ENCODE assay signal across 10 cellular contexts in genomic region chr6:149046822-149047246, GRCh38.
DNase-seq lines count a peak whose midpoint lies in the region; ATAC-seq and TF ChIP-seq lines count a peak whose summit lies in the region.
"Had no signal": no experiment of that assay in that cellular context is flagged by ENCODE, and none has a peak within 500 bp of the region (broad histone marks: within the 10 kb centered on the region; RNA-seq: fewer than 3 reads in every experiment).

No MANE protein-coding gene starts in this region.

- H2BK120ac ChIP-seq in H9 (ENCODE audit: low read depth, low read length, poor library complexity, severe bottlenecking) = no peak overlapping the region
- H2BK120ac ChIP-seq in mesenchymal stem cell (ENCODE audit: low read depth, low read length) = no peak overlapping the region

- H3K27me3 ChIP-seq in H9 (ENCODE audit: insufficient read depth, low read length) (no peaks in the 10 kb centered on the region), mesenchymal stem cell (ENCODE audit: control insufficient read depth in 1 of 2, insufficient read depth in 1 of 2, low read length in 2 of 2) (no peaks in the 10 kb centered on the region)
- H3K27me3 ChIP-seq: transverse colon had no signal

- H3K9me3 ChIP-seq in H9 (ENCODE audit: control insufficient read depth, low read depth, low read length) (no peaks in the 10 kb centered on the region), mesenchymal stem cell (ENCODE audit: control insufficient read depth, low read length) (no peaks in the 10 kb centered on the region)
- H3K9me3 ChIP-seq: transverse colon had no signal

- no peaks in the 10 kb centered on the region for H3K79me2 ChIP-seq in H9 (ENCODE audit: insufficient read depth, low read length)

- H3K36me3 ChIP-seq in mesenchymal stem cell (ENCODE audit: control insufficient read depth in 1 of 2, insufficient read depth in 2 of 2, low read depth in 1 of 2, low read length in 2 of 2) = peaks cover 0 to 5% of the 10 kb centered on the region in 2 experiments
- H3K36me3 ChIP-seq: transverse colon had no signal

- H3K79me1 ChIP-seq in H9 (ENCODE audit: insufficient read depth, low read depth, low read length, poor library complexity, severe bottlenecking) (no peaks in the 10 kb centered on the region), mesenchymal stem cell (replicated peaks; ENCODE audit: low read length, poor library complexity, severe bottlenecking) (no peaks in the 10 kb centered on the region)

- H4K91ac ChIP-seq in H9 (ENCODE audit: insufficient read length, low read depth, low read length) (no peak overlapping the region), mesenchymal stem cell (ENCODE audit: low read length) (no peak overlapping the region)

- H3T11ph ChIP-seq in H9 (ENCODE audit: low read length) = no peak overlapping the region

- H2BK20ac ChIP-seq in H9 (ENCODE audit: low read depth, low read length, poor library complexity, severe bottlenecking) = no peak overlapping the region

- peak overlapping the region; percentile 9 to 36 (median 20); a peak in 2 of 7 replicates for H3K27ac Mint-ChIP-seq in H9

- H3K27me3 Mint-ChIP-seq in H9 (ENCODE audit: low read depth) = no peaks in the 10 kb centered on the region

- peaks cover 0 to 7% (median 6%) of the 10 kb centered on the region in 3 experiments; a peak in 3 of 7 replicates for H3K36me3 Mint-ChIP-seq in H9 (ENCODE audit: insufficient read depth in 1 of 3, low read depth in 3 of 3)

- H2BK5ac ChIP-seq in H9 (ENCODE audit: insufficient read length, low read length) = peak overlapping the region; percentile 67
- H2BK5ac ChIP-seq in mesenchymal stem cell (ENCODE audit: low read depth, low read length, poor library complexity, severe bottlenecking) = no peak overlapping the region

- H3K9me3 Mint-ChIP-seq in H9 = no peaks in the 10 kb centered on the region

- H3K9ac ChIP-seq in H9 (ENCODE audit: extremely low read depth, insufficient read length, low read length) (no peak overlapping the region), mesenchymal stem cell (ENCODE audit: low read length) (no peak overlapping the region)

- H2BK12ac ChIP-seq in H9 (ENCODE audit: insufficient read length, low read depth, low read length) (no peak overlapping the region), mesenchymal stem cell (ENCODE audit: low read length in 2 of 2) (peak overlapping the region in 1 of 2 experiments; percentile 82)

- H2AK5ac ChIP-seq in H9 (ENCODE audit: insufficient read length, low read length) (no peak overlapping the region), mesenchymal stem cell (ENCODE audit: low read length, severe bottlenecking) (peak overlapping the region; percentile 46)

- H4K20me1 ChIP-seq in H9 (ENCODE audit: control insufficient read depth, insufficient read depth, insufficient read length) = no peaks in the 10 kb centered on the region

- no peak overlapping the region; a peak in 1 of 5 replicates for H3K4me3 Mint-ChIP-seq in H9

- H4K5ac ChIP-seq in H9 (ENCODE audit: insufficient read length, low read depth, low read length) = no peak overlapping the region

- ATAC-seq in GM18858 (IDR thresholded peaks at IDR 0.05; ENCODE audit: unreplicated experiment) = peak; percentile 77

- H3K27ac ChIP-seq in H9 (ENCODE audit: insufficient read length, low read depth, low read length) (no peak overlapping the region), mesenchymal stem cell (ENCODE audit: low read length, poor library complexity, severe bottlenecking) (no peak overlapping the region)
- H3K27ac ChIP-seq: transverse colon had no signal

- no peak overlapping the region for H2BK15ac ChIP-seq in H9 (ENCODE audit: low read depth, low read length)
- no peak overlapping the region for H2BK15ac ChIP-seq in mesenchymal stem cell (ENCODE audit: low read depth, poor library complexity, severe bottlenecking)

- H3K14ac ChIP-seq in H9 (ENCODE audit: insufficient read depth, low read length) (no peak overlapping the region), mesenchymal stem cell (ENCODE audit: low read length in 2 of 2) (no peak overlapping the region)

- H3K4me2 ChIP-seq in H9 (ENCODE audit: insufficient read depth, insufficient read length, low read length) = no peak overlapping the region
- no peak overlapping the region for H3K4me2 ChIP-seq in mesenchymal stem cell (ENCODE audit: low read length, poor library complexity, severe bottlenecking)

- H2AFZ ChIP-seq in H9 (ENCODE audit: low read length) = no peak overlapping the region
- no peak overlapping the region for H2AFZ ChIP-seq in mesenchymal stem cell (ENCODE audit: low read depth, low read length)

- H3K4ac ChIP-seq in H9 (ENCODE audit: low read depth, low read length) (no peak overlapping the region), mesenchymal stem cell (ENCODE audit: low read depth in 1 of 2, low read length in 2 of 2) (no peak overlapping the region)

- no CpG with 5 or more reads among the region's 3 CpGs for WGBS in H9 (ENCODE audit: extremely low coverage, insufficient read length, low lambda C conversion rate)
- WGBS in mesenchymal stem cell = 70% methylated on average over 2 of the region's 3 CpGs

- H3K4me1 ChIP-seq in H9 (ENCODE audit: insufficient read depth, low read length) (peaks cover 13% of the 10 kb centered on the region), mesenchymal stem cell (ENCODE audit: control insufficient read depth, insufficient read depth, low read depth, low read length) (peaks cover 2% of the 10 kb centered on the region)

- H4K8ac ChIP-seq in H9 (replicated peaks; ENCODE audit: insufficient read length, low read depth, low read length) (no peak overlapping the region), mesenchymal stem cell (ENCODE audit: low read length) (no peak overlapping the region)

- no peak overlapping the region for H3K23ac ChIP-seq in H9 (ENCODE audit: insufficient read length, low read depth, low read length)
- H3K23ac ChIP-seq in mesenchymal stem cell (ENCODE audit: low read length in 2 of 2) = no peak overlapping the region

- TF ChIP-seq CTCF in H9 (conservative IDR thresholded peaks at IDR 0.05) = no peak

- DNase-seq in H9 (no peak), M059J (ENCODE audit: low read depth) (peak; percentile 76), mesenchymal stem cell (peak; percentile 25), nucleus accumbens (lab: John Stamatoyannopoulos, UW) (no peak), anterior cingulate cortex (lab: John Stamatoyannopoulos, UW) (no peak), NCI-H1694 (lab: John Stamatoyannopoulos, UW) (no peak)
- no peak for DNase-seq in stimulated activated naive CD4-positive, alpha-beta T cell (lab: John Stamatoyannopoulos, UW)
- DNase-seq: activated CD8-positive, alpha-beta memory T cell treated with anti-CD3 and anti-CD28 coated beads, Interleukin-2, amount 50 U/mL, for 4 hours; transverse colon had no signal

- H3K4me3 ChIP-seq in mesenchymal stem cell (ENCODE audit: insufficient read depth in 1 of 2, low read depth in 1 of 2, low read length in 2 of 2) = no peak overlapping the region
- H3K4me3 ChIP-seq: transverse colon had no signal

- H3K4me1 Mint-ChIP-seq in H9 = peaks cover 8 to 26% of the 10 kb centered on the region in 2 experiments

- H3K56ac ChIP-seq in H9 (ENCODE audit: insufficient read length, low read depth, low read length) = no peak overlapping the region

- no peaks in the 10 kb centered on the region for H3K23me2 ChIP-seq in H9 (ENCODE audit: insufficient read length, low read depth, low read length, poor library complexity, severe bottlenecking)

- no peak overlapping the region for H3K18ac ChIP-seq in H9 (ENCODE audit: insufficient read length, low read depth, low read length)
- H3K18ac ChIP-seq in mesenchymal stem cell (ENCODE audit: low read depth in 1 of 2, low read length in 2 of 2) = peak overlapping the region; percentile 46 to 49

Comparison
In these comparisons a context has a peak if more than half of its experiments do, and no peak if none do; other contexts are left out.
1. DNase-seq: peak in M059J (single experiment) and mesenchymal stem cell (single experiment); none in H9 (single experiment), nucleus accumbens (0 of 56), anterior cingulate cortex (0 of 58), NCI-H1694 (single experiment) and stimulated activated naive CD4-positive, alpha-beta T cell (0 of 6).